ENCODE assay signal across 8 cellular contexts in the genomic region with DNA sequence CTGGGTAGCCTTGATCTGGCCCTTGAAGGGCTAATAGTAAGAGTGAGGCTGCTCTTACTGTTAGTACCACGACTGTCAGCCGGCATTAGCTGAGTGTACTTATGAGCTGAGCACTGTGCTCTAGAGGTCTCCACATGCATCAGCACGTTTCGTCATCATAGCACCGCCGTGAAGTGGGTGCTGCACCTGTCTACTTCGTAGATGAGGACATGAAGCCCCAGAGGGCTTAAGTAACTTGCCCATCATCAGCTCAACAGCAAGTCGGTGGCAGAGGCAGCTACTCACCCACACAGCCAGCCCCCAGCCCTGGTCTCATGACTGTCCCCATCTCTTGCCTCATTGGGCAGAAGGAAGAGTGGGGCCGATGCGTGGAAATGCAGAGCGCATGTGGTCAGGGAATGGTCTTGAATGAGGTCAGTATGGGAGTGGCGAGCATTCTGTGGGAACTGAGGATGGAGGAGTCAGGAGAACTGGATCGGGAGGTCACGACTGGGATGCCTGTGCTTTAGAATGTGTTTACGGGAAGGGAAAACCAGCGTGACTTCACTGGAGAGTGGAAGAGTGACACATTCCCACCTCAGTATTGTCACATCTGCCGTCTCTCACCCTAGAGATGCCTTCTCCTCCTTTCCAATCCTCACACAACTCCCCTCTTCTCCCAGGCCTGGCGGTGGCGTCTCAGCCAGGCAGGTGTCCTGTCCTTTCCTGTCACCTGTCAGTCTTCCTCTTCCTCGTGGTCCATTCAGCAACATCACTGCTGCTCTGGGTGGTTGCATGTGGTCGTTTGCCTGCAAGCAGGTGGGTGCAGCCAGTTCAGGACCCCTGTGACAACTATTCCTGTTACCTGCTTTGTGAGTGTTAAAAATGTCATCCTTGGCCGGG. TPM values are rescaled to one million over a fixed set of nuclear protein-coding genes. Genes with fewer than 3 reads are reported as not detected.
DNase-seq lines count a peak whose midpoint lies in the region; ATAC-seq, FAIRE-seq and TF ChIP-seq lines count a peak whose summit lies in the region.

No MANE protein-coding gene starts in this region.

- WGBS in urinary bladder = 84% methylated on average over 22 of the region's 22 CpGs
- WGBS in H9 (ENCODE audit: extremely low coverage, insufficient read length, low lambda C conversion rate) = no CpG with 5 or more reads among the region's 22 CpGs

- no peaks in the 10 kb centered on the region for H3K79me2 ChIP-seq in H9 (ENCODE audit: insufficient read depth, low read length)

- H3K9me3 Mint-ChIP-seq in activated naive CD4-positive, alpha-beta T cell treated with anti-CD3 and anti-CD28 coated beads, Interleukin-2, amount 50 U/mL, for 24 hours = no peaks in the 10 kb centered on the region
- H3K9me3 Mint-ChIP-seq in H9 = no peaks in the 10 kb centered on the region

- H3K4me3 ChIP-seq in SK-N-MC = 0 out of 2 replicates have a peak overlapping the region, but pooled peaks have one; percentile 19
- H3K4me3 ChIP-seq in kidney (ENCODE audit: low read length in 2 of 2) = no peak overlapping the region
- no peak overlapping the region for H3K4me3 ChIP-seq in urinary bladder (ENCODE audit: low read depth, low read length)

- H3K9me3 ChIP-seq in SK-N-MC (ENCODE audit: low read depth, low read length) = no peaks in the 10 kb centered on the region
- no peaks in the 10 kb centered on the region for H3K9me3 ChIP-seq in kidney (ENCODE audit: control insufficient read depth in 1 of 2, low read length in 2 of 2)
- no peaks in the 10 kb centered on the region for H3K9me3 ChIP-seq in H9 (ENCODE audit: control insufficient read depth, low read depth, low read length)

- H3K56ac ChIP-seq in H9 (ENCODE audit: insufficient read length, low read depth, low read length) = no peak overlapping the region

- no peak overlapping the region for H3K23ac ChIP-seq in H9 (ENCODE audit: insufficient read length, low read depth, low read length)

- H4K5ac ChIP-seq in H9 (ENCODE audit: insufficient read length, low read depth, low read length) = no peak overlapping the region

- no peaks in the 10 kb centered on the region for H3K23me2 ChIP-seq in H9 (ENCODE audit: insufficient read length, low read depth, low read length, poor library complexity, severe bottlenecking)

- no peak overlapping the region for H3K18ac ChIP-seq in H9 (ENCODE audit: insufficient read length, low read depth, low read length)

- H3K27me3 ChIP-seq in H9 (ENCODE audit: insufficient read depth, low read length) = no peaks in the 10 kb centered on the region

- no peak for FAIRE-seq in kidney (lab: Jason Lieb, UNC)

- peaks cover 2% of the 10 kb centered on the region for H3K36me3 Mint-ChIP-seq in activated naive CD4-positive, alpha-beta T cell treated with anti-CD3 and anti-CD28 coated beads, Interleukin-2, amount 50 U/mL, for 24 hours
- no peaks in the 10 kb centered on the region for H3K36me3 Mint-ChIP-seq in H9 (ENCODE audit: insufficient read depth in 1 of 3, low read depth in 3 of 3)

- peaks cover 2% of the 10 kb centered on the region for H4K20me1 ChIP-seq in H9 (ENCODE audit: control insufficient read depth, insufficient read depth, insufficient read length)

- no peak overlapping the region for H4K8ac ChIP-seq in H9 (replicated peaks; ENCODE audit: insufficient read length, low read depth, low read length)

- peaks cover 65% of the 10 kb centered on the region for H3K4me1 Mint-ChIP-seq in activated naive CD4-positive, alpha-beta T cell treated with anti-CD3 and anti-CD28 coated beads, Interleukin-2, amount 50 U/mL, for 24 hours
- peaks cover 32 to 33% of the 10 kb centered on the region in 2 experiments for H3K4me1 Mint-ChIP-seq in H9

- TF ChIP-seq CTCF in kidney (IDR thresholded peaks at IDR 0.05; ENCODE audit: borderline replicate concordance, extremely low read depth, insufficient read depth) = no peak
- no peak for TF ChIP-seq CTCF in H9 (conservative IDR thresholded peaks at IDR 0.05)

- no peak for DNase-seq in activated naive CD4-positive, alpha-beta T cell (lab: John Stamatoyannopoulos, UW)
- DNase-seq in SK-N-MC (ENCODE audit: low read depth, low spot score) (no peak), kidney (peak; percentile 64), pons (ENCODE audit: low spot score) (no peak), H9 (no peak)

- no peak overlapping the region for H4K91ac ChIP-seq in H9 (ENCODE audit: insufficient read length, low read depth, low read length)

- H2BK5ac ChIP-seq in H9 (ENCODE audit: insufficient read length, low read length) = no peak overlapping the region

- H3K4me3 Mint-ChIP-seq in activated naive CD4-positive, alpha-beta T cell treated with anti-CD3 and anti-CD28 coated beads, Interleukin-2, amount 50 U/mL, for 24 hours = peak overlapping the region; percentile 80
- no peak overlapping the region for H3K4me3 Mint-ChIP-seq in H9

- no peak overlapping the region for H3K9ac ChIP-seq in SK-N-MC (ENCODE audit: insufficient read length)
- H3K9ac ChIP-seq in kidney (ENCODE audit: low read length in 2 of 2) = no peak overlapping the region
- no peak overlapping the region for H3K9ac ChIP-seq in H9 (ENCODE audit: extremely low read depth, insufficient read length, low read length)

- no peak overlapping the region for H2AFZ ChIP-seq in H9 (ENCODE audit: low read length)

- H3T11ph ChIP-seq in H9 (ENCODE audit: low read length) = no peak overlapping the region

- H3K4me1 ChIP-seq in kidney (ENCODE audit: control insufficient read depth in 1 of 2, insufficient read depth in 1 of 2, low read depth in 1 of 2, low read length in 2 of 2) (peaks cover 0 to 12% of the 10 kb centered on the region in 2 donors), urinary bladder (ENCODE audit: insufficient read depth) (no peaks in the 10 kb centered on the region), H9 (ENCODE audit: insufficient read depth, low read length) (no peaks in the 10 kb centered on the region)

- no peak overlapping the region for H2BK20ac ChIP-seq in H9 (ENCODE audit: low read depth, low read length, poor library complexity, severe bottlenecking)

- H2BK120ac ChIP-seq in H9 (ENCODE audit: low read depth, low read length, poor library complexity, severe bottlenecking) = no peak overlapping the region

- no peaks in the 10 kb centered on the region for H3K79me1 ChIP-seq in H9 (ENCODE audit: insufficient read depth, low read depth, low read length, poor library complexity, severe bottlenecking)

- no peak overlapping the region for H2BK12ac ChIP-seq in H9 (ENCODE audit: insufficient read length, low read depth, low read length)

- H3K36me3 ChIP-seq in SK-N-MC (ENCODE audit: insufficient read depth, low read length) (no peaks in the 10 kb centered on the region), kidney (ENCODE audit: control insufficient read depth in 1 of 2, insufficient read depth in 2 of 2, low read length in 2 of 2) (no peaks in the 10 kb centered on the region), urinary bladder (ENCODE audit: insufficient read depth) (no peaks in the 10 kb centered on the region)

- ATAC-seq in HG02840 (IDR thresholded peaks at IDR 0.05; ENCODE audit: low FRiP score, unreplicated experiment) = no peak

- no peak overlapping the region for H3K4ac ChIP-seq in H9 (ENCODE audit: low read depth, low read length)

- H2BK15ac ChIP-seq in H9 (ENCODE audit: low read depth, low read length) = no peak overlapping the region

- peak overlapping the region; percentile 96 for H3K27ac Mint-ChIP-seq in activated naive CD4-positive, alpha-beta T cell treated with anti-CD3 and anti-CD28 coated beads, Interleukin-2, amount 50 U/mL, for 24 hours
- H3K27ac Mint-ChIP-seq in H9 = peak overlapping the region in 1 of 3 experiments; percentile 22; a peak in 2 of 7 replicates

- no peak overlapping the region for H2AK5ac ChIP-seq in H9 (ENCODE audit: insufficient read length, low read length)

- no peaks in the 10 kb centered on the region for H3K27me3 Mint-ChIP-seq in activated naive CD4-positive, alpha-beta T cell treated with anti-CD3 and anti-CD28 coated beads, Interleukin-2, amount 50 U/mL, for 24 hours
- peaks cover 3% of the 10 kb centered on the region for H3K27me3 Mint-ChIP-seq in H9 (ENCODE audit: low read depth)

- no peak overlapping the region for H3K14ac ChIP-seq in H9 (ENCODE audit: insufficient read depth, low read length)

- H3K4me2 ChIP-seq in H9 (ENCODE audit: insufficient read depth, insufficient read length, low read length) = no peak overlapping the region

- H3K27ac ChIP-seq in SK-N-MC (no peak overlapping the region), kidney (ENCODE audit: low read depth in 2 of 2, low read length in 2 of 2) (no peak overlapping the region), urinary bladder (ENCODE audit: low read depth) (peak overlapping the region; percentile 76), H9 (ENCODE audit: insufficient read length, low read depth, low read length) (no peak overlapping the region)

- intact Hi-C loops in kidney (cut with DNase I) = no loop called here

RNA-seq across cellular contexts. Expression of a gene that starts 6.0 kb away (rescaled TPM):
- 16.0 TPM for total RNA-seq in kidney
- polyA plus RNA-seq in kidney (ENCODE audit: insufficient read depth, low read depth, low replicate concordance) = 3.1 TPM
- 4.9 TPM for total RNA-seq in urinary bladder
- polyA plus RNA-seq in urinary bladder = 6.3 TPM
- 0.09 and 0.20 TPM in 2 replicates for total RNA-seq in H9 (2021)

RNA-seq across cellular contexts. Expression of a gene that starts 11.3 kb away (rescaled TPM):
- 145 TPM for total RNA-seq in kidney
- polyA plus RNA-seq in kidney (ENCODE audit: insufficient read depth, low read depth, low replicate concordance) = 406 TPM
- 64.8 TPM for total RNA-seq in urinary bladder
- 193 TPM for polyA plus RNA-seq in urinary bladder
- total RNA-seq in H9 (2021) = 105 and 117 TPM in 2 replicates
